In the genomic region with DNA sequence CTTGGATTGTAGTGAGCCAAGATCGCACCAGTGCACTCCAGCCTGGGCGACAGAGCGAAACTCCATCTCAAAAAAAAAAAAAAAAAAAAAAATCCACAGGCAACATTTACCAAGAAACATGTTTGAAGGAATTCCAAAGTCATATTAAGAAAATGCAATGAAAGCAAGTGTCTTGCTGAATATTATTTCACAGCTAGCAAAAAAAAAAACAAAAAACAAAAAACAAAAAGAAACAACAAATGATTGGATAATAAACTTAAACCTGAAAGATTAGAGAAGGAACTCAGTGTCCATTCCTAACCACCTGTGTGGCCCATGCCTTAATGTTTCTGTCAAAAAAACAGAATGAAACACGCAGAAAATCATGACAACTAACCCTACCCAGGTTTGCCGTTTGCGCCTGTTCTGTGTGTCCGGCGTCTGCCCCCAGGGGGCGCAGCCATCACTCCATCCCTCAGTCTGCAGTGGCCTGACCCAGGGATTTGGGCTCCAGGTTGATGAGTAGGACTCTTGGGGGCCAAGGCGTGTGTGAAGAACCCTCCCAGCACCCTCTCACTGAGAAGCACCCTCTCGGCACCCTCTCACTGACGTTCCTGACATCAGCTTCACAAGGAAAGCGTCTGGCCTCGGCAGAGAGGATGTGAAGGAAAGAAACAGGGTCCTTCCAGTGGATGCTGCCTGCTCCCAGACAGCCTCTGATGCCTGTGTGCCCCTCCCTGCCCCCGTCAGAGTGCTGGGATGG, we compare ENCODE assay signal across 9 cellular contexts. TPM values are rescaled to one million over a fixed set of nuclear protein-coding genes. Genes with fewer than 3 reads are reported as not detected.
DNase-seq lines count a peak whose midpoint lies in the region; ATAC-seq and TF ChIP-seq lines count a peak whose summit lies in the region.
"Had no signal": no experiment of that assay in that cellular context is flagged by ENCODE, and none has a peak within 500 bp of the region (broad histone marks: within the 10 kb centered on the region; RNA-seq: fewer than 3 reads in every experiment).

No MANE protein-coding gene starts in this region.

- no peak overlapping the region for H3K27ac Mint-ChIP-seq in activated naive CD8-positive, alpha-beta T cell treated with anti-CD3 and anti-CD28 coated beads for 36 hours

- peak; percentile 45 for DNase-seq in EH (ENCODE audit: low read depth)
- DNase-seq in HL-60 (ENCODE audit: low read depth in 1 of 2, low spot score in 1 of 2): peak in 1 of 2 experiments; percentile 74
- peak; percentile 36 for DNase-seq in SW480 (ENCODE audit: low spot score)
- peak; percentile 74 for DNase-seq in activated naive CD8-positive, alpha-beta T cell treated with anti-CD3 and anti-CD28 coated beads for 36 hours
- DNase-seq in left ventricle myocardium superior: peak; percentile 86
- DNase-seq in stimulated activated CD4-positive, alpha-beta T cell treated with anti-CD3 and anti-CD28 coated beads, Interleukin-1b, Interleukin-23, amount 100 ng/mL, for 24 hours (ENCODE audit: low read depth in 4 of 4, low spot score in 1 of 4): peak; percentile 61 to 70 (median 64)
- no peak for DNase-seq in NCI-H510A treated with DMSO at 0.1 percent for 48 hours (lab: John Stamatoyannopoulos, UW)
- no peak for DNase-seq in H4 (ENCODE audit: low spot score)

- no peaks in the 10 kb centered on the region for H3K9me3 Mint-ChIP-seq in activated naive CD8-positive, alpha-beta T cell treated with anti-CD3 and anti-CD28 coated beads for 36 hours

- H3K36me3 Mint-ChIP-seq in activated naive CD8-positive, alpha-beta T cell treated with anti-CD3 and anti-CD28 coated beads for 36 hours: no peaks in the 10 kb centered on the region

- TF ChIP-seq CTCF in HL-60 (IDR thresholded peaks at IDR 0.05; ENCODE audit: insufficient read depth, low read length): peak; percentile 95

- intact Hi-C loops in left ventricle myocardium superior (cut with micrococcal nuclease): no loop called here

- no peaks in the 10 kb centered on the region for H3K4me1 Mint-ChIP-seq in activated naive CD8-positive, alpha-beta T cell treated with anti-CD3 and anti-CD28 coated beads for 36 hours

- peak; percentile 74 for ATAC-seq in left ventricle myocardium superior

- H3K27me3 ChIP-seq in HL-60 (ENCODE audit: insufficient read depth, poor library complexity, severe bottlenecking): no peaks in the 10 kb centered on the region

- no peak overlapping the region for H3K4me3 Mint-ChIP-seq in activated naive CD8-positive, alpha-beta T cell treated with anti-CD3 and anti-CD28 coated beads for 36 hours

- no peaks in the 10 kb centered on the region for H3K27me3 Mint-ChIP-seq in activated naive CD8-positive, alpha-beta T cell treated with anti-CD3 and anti-CD28 coated beads for 36 hours

- no peak overlapping the region for H3K27ac ChIP-seq in HL-60 (replicated peaks)
- H3K27ac ChIP-seq: SK-N-MC had no signal

- no peak overlapping the region for H3K4me3 ChIP-seq in HL-60 (replicated peaks; ENCODE audit: insufficient read depth, low read length)
- H3K4me3 ChIP-seq: SK-N-MC had no signal

RNA-seq across cellular contexts. Expression of a gene that starts 19.2 kb away (rescaled TPM):
- total RNA-seq in activated naive CD8-positive, alpha-beta T cell treated with anti-CD3 and anti-CD28 coated beads for 36 hours: 10 to 100 TPM; 40.3 to 44.7 TPM
- total RNA-seq in left ventricle myocardium superior: 143 TPM
- 239 and 246 TPM in 2 replicates for total RNA-seq in H4 (2014; rRNA removed; shearing (Covaris generic))

RNA-seq across cellular contexts. Expression of a gene that starts 28.0 kb away (rescaled TPM):
- 100 to 1,000 TPM; 223 to 234 TPM for total RNA-seq in activated naive CD8-positive, alpha-beta T cell treated with anti-CD3 and anti-CD28 coated beads for 36 hours
- total RNA-seq in left ventricle myocardium superior: 26.5 TPM
- total RNA-seq in H4 (2014; rRNA removed; shearing (Covaris generic)): 0.91 and 1.9 TPM in 2 replicates

RNA-seq across cellular contexts. Expression of a gene that starts 47.1 kb away (rescaled TPM):
- 10 to 100 TPM; 85.9 to 93.6 TPM for total RNA-seq in activated naive CD8-positive, alpha-beta T cell treated with anti-CD3 and anti-CD28 coated beads for 36 hours
- 69.9 TPM for total RNA-seq in left ventricle myocardium superior
- 14.9 and 21.7 TPM in 2 replicates for total RNA-seq in H4 (2014; rRNA removed; shearing (Covaris generic))

Comparison
In these comparisons a context has a peak if more than half of its experiments do, and no peak if none do; other contexts are left out.
1. DNase-seq: peak in EH (single experiment), SW480 (single experiment), activated naive CD8-positive, alpha-beta T cell treated with anti-CD3 and anti-CD28 coated beads for 36 hours (single experiment), left ventricle myocardium superior (single experiment) and stimulated activated CD4-positive, alpha-beta T cell treated with anti-CD3 and anti-CD28 coated beads, Interleukin-1b, Interleukin-23, amount 100 ng/mL, for 24 hours (4 of 4); none in NCI-H510A treated with DMSO at 0.1 percent for 48 hours (single experiment) and H4 (single experiment).